Comparison of ENCODE assay signal across 23 cellular contexts in the genomic region with DNA sequence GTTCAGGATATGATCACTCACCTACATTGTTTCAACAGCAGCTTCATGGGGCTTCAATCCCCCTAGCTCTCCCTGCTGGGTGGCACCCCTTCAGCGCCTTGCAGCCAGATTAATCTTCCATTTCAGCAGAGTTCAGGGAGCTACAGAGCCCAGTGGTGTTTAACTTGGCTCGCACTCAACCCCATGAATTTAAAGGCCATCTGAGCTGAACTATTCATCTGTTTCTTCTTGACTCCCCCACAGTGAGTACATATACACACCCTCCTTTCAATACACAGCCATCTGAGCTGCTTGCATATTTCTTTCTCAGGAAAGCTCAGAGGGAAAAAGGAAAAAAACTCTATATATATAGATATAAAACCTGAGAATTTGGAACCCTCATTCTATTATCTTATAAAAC.
"Had no signal": no experiment of that assay in that cellular context is flagged by ENCODE, and none has a peak within 500 bp of the region (broad histone marks: within the 10 kb centered on the region; RNA-seq: fewer than 3 reads in every experiment).

No MANE protein-coding gene starts in this region.

- H3K9me3 ChIP-seq: thoracic aorta, vagina had no signal

- DNase-seq: activated CD4-positive, alpha-beta T cell treated with anti-CD3 and anti-CD28 coated beads, Interleukin-2, amount 10 ng/mL, durations not matched to agents 7 days and 5 days; activated CD4-positive, CD25-positive, alpha-beta regulatory T cell treated with anti-CD3 and anti-CD28 coated beads, Interleukin-2, amount 50 U/mL, for 72 hours; activated CD8-positive, alpha-beta memory T cell treated with anti-CD3 and anti-CD28 coated beads, Interleukin-2, amount 10 ng/mL, durations not matched to agents 7 days and 5 days; activated CD8-positive, alpha-beta T cell treated with anti-CD3 and anti-CD28 coated beads for 36 hours; activated effector memory CD4-positive, alpha-beta T cell treated with anti-CD3 and anti-CD28 coated beads, Interleukin-2, amount 50 U/mL, for 16 hours; activated naive CD4-positive, alpha-beta T cell treated with anti-CD3 and anti-CD28 coated beads, Interleukin-2, amount 10 ng/mL, durations not matched to agents 7 days and 5 days; activated naive CD8-positive, alpha-beta T cell treated with anti-CD3 and anti-CD28 coated beads, Interleukin-2, amount 50 U/mL, for 24 hours; activated T-cell treated with anti-CD3 and anti-CD28 coated beads for 4 hours; body of pancreas; left lung; naive B cell; retina; sigmoid colon; stimulated activated CD4-positive, alpha-beta T cell treated with anti-CD3 and anti-CD28 coated beads, Interleukin-4, amount 100 ng/mL, for 24 hours; stimulated activated naive CD4-positive, alpha-beta T cell treated with Interleukin-2 at 50 U/mL for 16 hours had no signal

- H3K36me3 ChIP-seq: cardiac muscle cell, left lung, neural progenitor cell, sigmoid colon, thoracic aorta, vagina had no signal

- H3K27ac Mint-ChIP-seq: activated CD4-positive, alpha-beta T cell treated with anti-CD3 and anti-CD28 coated beads, Interleukin-2, amount 10 ng/mL, durations not matched to agents 7 days and 5 days; activated CD8-positive, alpha-beta memory T cell treated with anti-CD3 and anti-CD28 coated beads, Interleukin-2, amount 10 ng/mL, durations not matched to agents 7 days and 5 days; activated CD8-positive, alpha-beta T cell treated with anti-CD3 and anti-CD28 coated beads for 36 hours; activated naive CD4-positive, alpha-beta T cell treated with anti-CD3 and anti-CD28 coated beads, Interleukin-2, amount 10 ng/mL, durations not matched to agents 7 days and 5 days; activated naive CD8-positive, alpha-beta T cell treated with anti-CD3 and anti-CD28 coated beads, Interleukin-2, amount 50 U/mL, for 24 hours; naive B cell; neural progenitor cell; type B pancreatic cell had no signal

- H3K36me3 Mint-ChIP-seq: activated naive CD4-positive, alpha-beta T cell treated with anti-CD3 and anti-CD28 coated beads, Interleukin-2, amount 10 ng/mL, durations not matched to agents 7 days and 5 days; neural progenitor cell; type B pancreatic cell had no signal

- H3K4me1 ChIP-seq: body of pancreas, left lung, sigmoid colon, vagina had no signal

- H3K4me1 Mint-ChIP-seq: activated CD4-positive, alpha-beta T cell treated with anti-CD3 and anti-CD28 coated beads, Interleukin-2, amount 10 ng/mL, durations not matched to agents 7 days and 5 days; activated CD8-positive, alpha-beta memory T cell treated with anti-CD3 and anti-CD28 coated beads, Interleukin-2, amount 10 ng/mL, durations not matched to agents 7 days and 5 days; activated naive CD4-positive, alpha-beta T cell treated with anti-CD3 and anti-CD28 coated beads, Interleukin-2, amount 10 ng/mL, durations not matched to agents 7 days and 5 days; activated naive CD8-positive, alpha-beta T cell treated with anti-CD3 and anti-CD28 coated beads, Interleukin-2, amount 50 U/mL, for 24 hours; naive B cell had no signal

- H3K27me3 ChIP-seq: body of pancreas, cardiac muscle cell, neural progenitor cell, sigmoid colon, vagina had no signal

- H3K4me3 ChIP-seq: body of pancreas, cardiac muscle cell, left lung, lung, neural progenitor cell, sigmoid colon, smooth muscle cell, thoracic aorta, vagina had no signal

- H3K27ac ChIP-seq: body of pancreas, cardiac muscle cell, left lung, neural progenitor cell, sigmoid colon, thoracic aorta, vagina, VCaP had no signal

- H3K4me3 Mint-ChIP-seq: activated CD4-positive, alpha-beta T cell treated with anti-CD3 and anti-CD28 coated beads, Interleukin-2, amount 10 ng/mL, durations not matched to agents 7 days and 5 days; activated CD8-positive, alpha-beta memory T cell treated with anti-CD3 and anti-CD28 coated beads, Interleukin-2, amount 10 ng/mL, durations not matched to agents 7 days and 5 days; activated CD8-positive, alpha-beta T cell treated with anti-CD3 and anti-CD28 coated beads for 36 hours; activated naive CD4-positive, alpha-beta T cell treated with anti-CD3 and anti-CD28 coated beads, Interleukin-2, amount 10 ng/mL, durations not matched to agents 7 days and 5 days; activated naive CD8-positive, alpha-beta T cell treated with anti-CD3 and anti-CD28 coated beads, Interleukin-2, amount 50 U/mL, for 24 hours; naive B cell; neural progenitor cell; type B pancreatic cell had no signal

- H3K27me3 Mint-ChIP-seq: activated CD4-positive, alpha-beta T cell treated with anti-CD3 and anti-CD28 coated beads, Interleukin-2, amount 10 ng/mL, durations not matched to agents 7 days and 5 days; activated CD8-positive, alpha-beta memory T cell treated with anti-CD3 and anti-CD28 coated beads, Interleukin-2, amount 10 ng/mL, durations not matched to agents 7 days and 5 days; activated naive CD4-positive, alpha-beta T cell treated with anti-CD3 and anti-CD28 coated beads, Interleukin-2, amount 10 ng/mL, durations not matched to agents 7 days and 5 days had no signal

- ATAC-seq: activated CD8-positive, alpha-beta memory T cell treated with anti-CD3 and anti-CD28 coated beads, Interleukin-2, amount 10 ng/mL, durations not matched to agents 7 days and 5 days; activated CD8-positive, alpha-beta T cell treated with anti-CD3 and anti-CD28 coated beads for 36 hours; activated naive CD8-positive, alpha-beta T cell treated with anti-CD3 and anti-CD28 coated beads, Interleukin-2, amount 50 U/mL, for 24 hours; body of pancreas; left lung had no signal
